22 cellular contexts compared by ENCODE assay signal in the genomic region with DNA sequence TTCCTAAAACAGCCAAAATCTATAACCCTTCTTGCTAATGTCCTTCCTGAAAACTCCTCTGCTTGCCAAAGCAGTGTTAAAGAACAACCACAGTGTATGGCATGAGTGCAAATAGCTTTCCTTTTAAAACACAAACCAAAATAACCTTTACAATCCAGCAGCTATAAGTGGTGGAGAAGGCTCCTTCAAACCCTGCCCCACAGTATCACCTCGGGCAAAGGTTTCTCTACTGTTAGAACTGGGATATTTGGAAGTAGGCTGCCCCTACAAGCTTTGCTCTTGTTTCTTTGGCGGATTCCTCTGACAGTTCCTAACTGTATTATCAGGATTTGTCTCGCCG.
DNase-seq lines count a peak whose midpoint lies in the region; ATAC-seq, FAIRE-seq and TF ChIP-seq lines count a peak whose summit lies in the region.
"Had no signal": no experiment of that assay in that cellular context is flagged by ENCODE, and none has a peak within 500 bp of the region (broad histone marks: within the 10 kb centered on the region; RNA-seq: fewer than 3 reads in every experiment).

No MANE protein-coding gene starts in this region.

- no peaks in the 10 kb centered on the region for H3K9me3 Mint-ChIP-seq in neural progenitor cell
- H3K9me3 Mint-ChIP-seq in activated CD4-positive, alpha-beta T cell treated with anti-CD3 and anti-CD28 coated beads for 36 hours (ENCODE audit: low read depth): no peaks in the 10 kb centered on the region
- H3K9me3 Mint-ChIP-seq: CD14-positive monocyte had no signal

- peaks cover 34% of the 10 kb centered on the region for H3K36me3 Mint-ChIP-seq in neural progenitor cell
- H3K36me3 Mint-ChIP-seq in activated CD4-positive, alpha-beta T cell treated with anti-CD3 and anti-CD28 coated beads for 36 hours (ENCODE audit: low read depth): no peaks in the 10 kb centered on the region
- H3K36me3 Mint-ChIP-seq: CD14-positive monocyte had no signal

- H3K4me1 Mint-ChIP-seq in neural progenitor cell: peaks cover 56% of the 10 kb centered on the region
- no peaks in the 10 kb centered on the region for H3K4me1 Mint-ChIP-seq in activated CD4-positive, alpha-beta T cell treated with anti-CD3 and anti-CD28 coated beads for 36 hours

- TF ChIP-seq CTCF in left ventricle myocardium inferior (IDR thresholded peaks at IDR 0.05; ENCODE audit: borderline replicate concordance) (no peak), neural progenitor cell (IDR thresholded peaks at IDR 0.05) (no peak)

- no peaks in the 10 kb centered on the region for H3F3A ChIP-seq in neural progenitor cell (ENCODE audit: low read depth)

- no peaks in the 10 kb centered on the region for H3K27me3 ChIP-seq in left ventricle myocardium inferior (ENCODE audit: low read depth)
- H3K27me3 ChIP-seq in neural progenitor cell: no peaks in the 10 kb centered on the region

- POLR2A ChIA-PET in activated CD4-positive, alpha-beta T cell treated with anti-CD3 and anti-CD28 coated beads for 36 hours (lab: Charles Lee): no interaction called here

- H3K9ac ChIP-seq in neural progenitor cell: no peak overlapping the region

- H3K36me3 ChIP-seq in left ventricle myocardium inferior: no peaks in the 10 kb centered on the region
- H3K36me3 ChIP-seq in neural progenitor cell: peaks cover 1% of the 10 kb centered on the region

- H3K4me1 ChIP-seq in left ventricle myocardium inferior (peaks cover 56% of the 10 kb centered on the region), neural progenitor cell (peaks cover 52% of the 10 kb centered on the region)

- H3K4me3 ChIP-seq in left ventricle myocardium inferior (peak overlapping the region; percentile 24), neural progenitor cell (no peak overlapping the region)

- CTCF ChIA-PET in activated CD4-positive, alpha-beta T cell treated with anti-CD3 and anti-CD28 coated beads for 36 hours (lab: Charles Lee): no interaction called here

- peaks cover 90% of the 10 kb centered on the region for H3K79me2 ChIP-seq in neural progenitor cell (ENCODE audit: low read depth)

- no peak for TF ChIP-seq POLR2A in H54 (IDR thresholded peaks at IDR 0.05; ENCODE audit: low read depth, low read length)

- no peaks in the 10 kb centered on the region for H3K27me3 Mint-ChIP-seq in neural progenitor cell (ENCODE audit: insufficient read depth, low read depth)
- H3K27me3 Mint-ChIP-seq in activated CD4-positive, alpha-beta T cell treated with anti-CD3 and anti-CD28 coated beads for 36 hours: no peaks in the 10 kb centered on the region

- intact Hi-C loops in Right ventricle myocardium inferior (cut with DNase I) (no loop called here), cardiac septum (cut with DNase I) (loop anchor here (10.0 kb wide), 2 partner anchors 152 to 208 kb away; no protein-coding TSS in a partner anchor), left ventricle myocardium inferior (cut with micrococcal nuclease) (no loop called here)
- intact Hi-C loops in activated CD4-positive, alpha-beta T cell treated with anti-CD3 and anti-CD28 coated beads for 36 hours (cut with DNase I, micrococcal nuclease): no loop called here

- FAIRE-seq in H54 (lab: Jason Lieb, UNC): no peak
- FAIRE-seq: GM12892, GM18507, H1, HepG2 had no signal

- H2AFZ ChIP-seq in neural progenitor cell (replicated peaks): no peak overlapping the region

- H4K20me1 ChIP-seq in neural progenitor cell (ENCODE audit: low read depth): peaks cover 93% of the 10 kb centered on the region

- no peak overlapping the region for H3K4me2 ChIP-seq in neural progenitor cell

- peak overlapping the region; percentile 77 for H3K27ac ChIP-seq in left ventricle myocardium inferior (replicated peaks)
- H3K27ac ChIP-seq in neural progenitor cell: peak overlapping the region; percentile 27

- H3K9me3 ChIP-seq in left ventricle myocardium inferior (replicated peaks) (no peaks in the 10 kb centered on the region), neural progenitor cell (ENCODE audit: low read depth) (no peaks in the 10 kb centered on the region)

- H3K27ac Mint-ChIP-seq in neural progenitor cell: peak overlapping the region; percentile 64
- no peak overlapping the region for H3K27ac Mint-ChIP-seq in activated CD4-positive, alpha-beta T cell treated with anti-CD3 and anti-CD28 coated beads for 36 hours
- H3K27ac Mint-ChIP-seq: CD14-positive monocyte had no signal

- DNase-seq in Right ventricle myocardium inferior (ENCODE audit: missing footprints) (no peak), cardiac septum (ENCODE audit: low spot score) (no peak), left ventricle myocardium inferior (no peak), neural progenitor cell (ENCODE audit: low spot score) (no peak), H54 (ENCODE audit: insufficient read length, low spot score) (no peak), activated gamma-delta T cell (lab: John Stamatoyannopoulos, UW) (no peak)
- no peak for DNase-seq in activated CD4-positive, alpha-beta T cell treated with anti-CD3 and anti-CD28 coated beads for 36 hours
- DNase-seq: 8988T, DMS79, KBM-7, NCI-H1105 treated with DMSO at 0.1 percent for 48 hours, NCI-H1694 treated with DMSO at 0.1 percent for 48 hours, NCI-H2227 treated with DMSO at 0.1 percent for 48 hours, NCI-H524, PC-3, RPMI8226 had no signal

- ATAC-seq in Right ventricle myocardium inferior (peak; percentile 58), HG03025 (IDR thresholded peaks at IDR 0.05; ENCODE audit: low FRiP score, unreplicated experiment) (no peak)
- ATAC-seq in activated CD4-positive, alpha-beta T cell treated with anti-CD3 and anti-CD28 coated beads for 36 hours: no peak
- ATAC-seq: HepG2, PC-3 had no signal

- no peak overlapping the region for H3K4me3 Mint-ChIP-seq in neural progenitor cell
- no peak overlapping the region for H3K4me3 Mint-ChIP-seq in activated CD4-positive, alpha-beta T cell treated with anti-CD3 and anti-CD28 coated beads for 36 hours
- H3K4me3 Mint-ChIP-seq: CD14-positive monocyte had no signal
